1 cellular context compared by ENCODE assay signal in genomic region chr21:29303301-29303700, GRCh38.
TF ChIP-seq lines count a peak whose summit lies in the region.

No MANE protein-coding gene starts in this region.

TF ChIP-seq in IMR-90, 13 proteins besides CTCF, POLR2A, EP300 and RAD21:
- TF ChIP-seq CHD1 (IDR thresholded peaks at IDR 0.05; ENCODE audit: low read depth, low read length) = no peak
- no peak for TF ChIP-seq MAZ (IDR thresholded peaks at IDR 0.05; ENCODE audit: borderline replicate concordance, low read depth, low read length)
- no peak for TF ChIP-seq NFE2L2 (IDR thresholded peaks at IDR 0.05; ENCODE audit: low read depth, low read length)
- TF ChIP-seq, protein P1, sequence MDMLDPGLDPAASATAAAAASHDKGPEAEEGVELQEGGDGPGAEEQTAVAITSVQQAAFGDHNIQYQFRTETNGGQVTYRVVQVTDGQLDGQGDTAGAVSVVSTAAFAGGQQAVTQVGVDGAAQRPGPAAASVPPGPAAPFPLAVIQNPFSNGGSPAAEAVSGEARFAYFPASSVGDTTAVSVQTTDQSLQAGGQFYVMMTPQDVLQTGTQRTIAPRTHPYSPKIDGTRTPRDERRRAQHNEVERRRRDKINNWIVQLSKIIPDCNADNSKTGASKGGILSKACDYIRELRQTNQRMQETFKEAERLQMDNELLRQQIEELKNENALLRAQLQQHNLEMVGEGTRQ (IDR thresholded peaks at IDR 0.05; ENCODE audit: low read depth, low read length) = no peak
- TF ChIP-seq RCOR1 (IDR thresholded peaks at IDR 0.05; ENCODE audit: insufficient replicate concordance, low read length) = no peak
- TF ChIP-seq FOS (IDR thresholded peaks at IDR 0.05; ENCODE audit: low read depth, low read length) = no peak
- TF ChIP-seq MXI1 (IDR thresholded peaks at IDR 0.05; ENCODE audit: borderline replicate concordance, low read depth, low read length) = no peak
- TF ChIP-seq MAFK (IDR thresholded peaks at IDR 0.05; ENCODE audit: low read depth, low read length) = no peak
- TF ChIP-seq BHLHE40 (IDR thresholded peaks at IDR 0.05; ENCODE audit: low read depth, low read length) = no peak
- no peak for TF ChIP-seq RFX5 (IDR thresholded peaks at IDR 0.05; ENCODE audit: low read depth, low read length)
- TF ChIP-seq, protein P2, sequence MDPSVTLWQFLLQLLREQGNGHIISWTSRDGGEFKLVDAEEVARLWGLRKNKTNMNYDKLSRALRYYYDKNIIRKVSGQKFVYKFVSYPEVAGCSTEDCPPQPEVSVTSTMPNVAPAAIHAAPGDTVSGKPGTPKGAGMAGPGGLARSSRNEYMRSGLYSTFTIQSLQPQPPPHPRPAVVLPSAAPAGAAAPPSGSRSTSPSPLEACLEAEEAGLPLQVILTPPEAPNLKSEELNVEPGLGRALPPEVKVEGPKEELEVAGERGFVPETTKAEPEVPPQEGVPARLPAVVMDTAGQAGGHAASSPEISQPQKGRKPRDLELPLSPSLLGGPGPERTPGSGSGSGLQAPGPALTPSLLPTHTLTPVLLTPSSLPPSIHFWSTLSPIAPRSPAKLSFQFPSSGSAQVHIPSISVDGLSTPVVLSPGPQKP (IDR thresholded peaks at IDR 0.05; ENCODE audit: borderline replicate concordance, low read depth, low read length) = no peak
- TF ChIP-seq SMC3 (IDR thresholded peaks at IDR 0.05; ENCODE audit: low read depth, low read length) = no peak
- no peak for TF ChIP-seq CEBPB (IDR thresholded peaks at IDR 0.05; ENCODE audit: low read depth, low read length)
